Comparison of ENCODE assay signal across 2 cellular contexts in the genomic region with DNA sequence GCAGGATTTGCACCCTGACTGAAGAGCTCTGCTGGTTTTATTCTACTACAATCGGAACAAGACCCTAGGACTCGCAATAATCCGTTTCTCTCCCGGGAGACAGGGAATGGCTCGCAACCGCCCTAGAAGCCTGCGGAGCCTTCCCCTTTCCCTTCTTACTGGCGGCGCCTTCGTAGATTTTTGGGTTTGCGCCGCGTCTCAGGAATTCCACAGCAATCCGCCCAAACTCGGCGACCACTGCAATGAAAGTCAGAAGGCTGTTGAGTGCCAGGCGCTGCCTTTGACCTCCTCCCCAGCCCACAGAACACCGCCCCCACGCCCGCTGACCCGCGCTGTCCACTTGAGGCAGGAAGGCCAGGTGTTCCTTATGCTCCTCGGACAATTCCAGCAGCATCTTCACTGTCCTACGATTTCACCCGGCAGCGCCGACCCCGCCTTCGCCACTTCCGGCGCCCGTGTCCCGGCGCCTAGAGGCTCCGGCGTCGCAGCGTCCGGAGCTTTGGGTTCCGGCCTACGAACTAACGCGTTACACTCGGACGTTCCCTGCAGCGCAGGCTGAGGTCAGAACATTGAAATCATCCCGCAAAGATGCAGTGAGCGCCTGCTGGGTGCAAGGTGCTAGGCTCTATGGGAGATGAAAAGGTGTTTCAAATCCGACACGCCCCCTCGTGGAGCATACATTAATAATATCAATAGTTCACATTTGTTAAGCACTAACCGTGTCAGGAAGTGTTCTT.
TF ChIP-seq lines count a peak whose summit lies in the region.

A gene (minus strand): TSS at position 439 of the 737 bp plus-strand sequence. CDS start 45 bp downstream, at position 394.

TF ChIP-seq in HEK293T, 16 proteins besides CTCF, POLR2A, EP300 and RAD21 (continued from another document):
- TF ChIP-seq, protein P1, sequence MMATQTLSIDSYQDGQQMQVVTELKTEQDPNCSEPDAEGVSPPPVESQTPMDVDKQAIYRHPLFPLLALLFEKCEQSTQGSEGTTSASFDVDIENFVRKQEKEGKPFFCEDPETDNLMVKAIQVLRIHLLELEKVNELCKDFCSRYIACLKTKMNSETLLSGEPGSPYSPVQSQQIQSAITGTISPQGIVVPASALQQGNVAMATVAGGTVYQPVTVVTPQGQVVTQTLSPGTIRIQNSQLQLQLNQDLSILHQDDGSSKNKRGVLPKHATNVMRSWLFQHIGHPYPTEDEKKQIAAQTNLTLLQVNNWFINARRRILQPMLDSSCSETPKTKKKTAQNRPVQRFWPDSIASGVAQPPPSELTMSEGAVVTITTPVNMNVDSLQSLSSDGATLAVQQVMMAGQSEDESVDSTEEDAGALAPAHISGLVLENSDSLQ (IDR thresholded peaks at IDR 0.05): no peak
- TF ChIP-seq ARNT (IDR thresholded peaks at IDR 0.05): peak; percentile 49; the same call in 1 of the 2 replicates

TF ChIP-seq in SK-N-SH, 30 proteins besides CTCF, POLR2A, EP300 and RAD21 (continued from another document):
- TF ChIP-seq RFX5 (IDR thresholded peaks at IDR 0.05; ENCODE audit: low read length) (peak; percentile 61; the same call in 1 of the 2 replicates), SMC3 (IDR thresholded peaks at IDR 0.05; ENCODE audit: low read depth, low read length) (peak; percentile 41), CHD2 (IDR thresholded peaks at IDR 0.05; ENCODE audit: low read length, partially characterized antibody) (peak; percentile 95), YY1 (IDR thresholded peaks at IDR 0.05; ENCODE audit: low read depth) (peak; percentile 70), MXI1 (IDR thresholded peaks at IDR 0.05; ENCODE audit: low read depth, low read length) (peak; percentile 93), JUND (IDR thresholded peaks at IDR 0.05) (no peak; the same call in 1 of the 2 replicates), GATA2 (CRISPR knock-in tag; IDR thresholded peaks at IDR 0.05) (peak; percentile 26; the same call in 1 of the 2 replicates), RCOR1 (IDR thresholded peaks at IDR 0.05; ENCODE audit: low read length) (peak; percentile 78), POLR2AphosphoS5 (IDR thresholded peaks at IDR 0.05; ENCODE audit: low read depth, low read length) (peak; percentile 92), ELF1 (IDR thresholded peaks at IDR 0.05) (peak; percentile 64; the same call in 1 of the 2 replicates), FOXJ3 (CRISPR knock-in tag; IDR thresholded peaks at IDR 0.05) (no peak), RXRA (IDR thresholded peaks at IDR 0.05; ENCODE audit: borderline replicate concordance, low read depth) (no peak), FOXM1 (IDR thresholded peaks at IDR 0.05; ENCODE audit: low read depth) (no peak), FOSL2 (IDR thresholded peaks at IDR 0.05; ENCODE audit: borderline replicate concordance, low read depth) (no peak; the same call in 1 of the 2 replicates), EZH2phosphoT487 (IDR thresholded peaks at IDR 0.05; ENCODE audit: borderline replicate concordance, low read depth) (no peak), NRF1 (IDR thresholded peaks at IDR 0.05; ENCODE audit: low read depth, low read length) (0 out of 2 replicates have a peak, but pooled peaks have one; percentile 10), TCF12 (IDR thresholded peaks at IDR 0.05) (peak; percentile 47; the same call in 1 of the 2 replicates), GABPA (IDR thresholded peaks at IDR 0.05; ENCODE audit: low read depth) (peak; percentile 94), TEAD4 (IDR thresholded peaks at IDR 0.05; ENCODE audit: borderline replicate concordance, insufficient read depth) (no peak; the same call in 1 of the 2 replicates)
- TF ChIP-seq, protein P2, sequence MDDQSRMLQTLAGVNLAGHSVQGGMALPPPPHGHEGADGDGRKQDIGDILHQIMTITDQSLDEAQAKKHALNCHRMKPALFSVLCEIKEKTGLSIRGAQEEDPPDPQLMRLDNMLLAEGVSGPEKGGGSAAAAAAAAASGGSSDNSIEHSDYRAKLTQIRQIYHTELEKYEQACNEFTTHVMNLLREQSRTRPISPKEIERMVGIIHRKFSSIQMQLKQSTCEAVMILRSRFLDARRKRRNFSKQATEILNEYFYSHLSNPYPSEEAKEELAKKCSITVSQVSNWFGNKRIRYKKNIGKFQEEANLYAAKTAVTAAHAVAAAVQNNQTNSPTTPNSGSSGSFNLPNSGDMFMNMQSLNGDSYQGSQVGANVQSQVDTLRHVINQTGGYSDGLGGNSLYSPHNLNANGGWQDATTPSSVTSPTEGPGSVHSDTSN (IDR thresholded peaks at IDR 0.05): 0 out of 2 replicates have a peak, but pooled peaks have one; percentile 40
- TF ChIP-seq, protein P3, sequence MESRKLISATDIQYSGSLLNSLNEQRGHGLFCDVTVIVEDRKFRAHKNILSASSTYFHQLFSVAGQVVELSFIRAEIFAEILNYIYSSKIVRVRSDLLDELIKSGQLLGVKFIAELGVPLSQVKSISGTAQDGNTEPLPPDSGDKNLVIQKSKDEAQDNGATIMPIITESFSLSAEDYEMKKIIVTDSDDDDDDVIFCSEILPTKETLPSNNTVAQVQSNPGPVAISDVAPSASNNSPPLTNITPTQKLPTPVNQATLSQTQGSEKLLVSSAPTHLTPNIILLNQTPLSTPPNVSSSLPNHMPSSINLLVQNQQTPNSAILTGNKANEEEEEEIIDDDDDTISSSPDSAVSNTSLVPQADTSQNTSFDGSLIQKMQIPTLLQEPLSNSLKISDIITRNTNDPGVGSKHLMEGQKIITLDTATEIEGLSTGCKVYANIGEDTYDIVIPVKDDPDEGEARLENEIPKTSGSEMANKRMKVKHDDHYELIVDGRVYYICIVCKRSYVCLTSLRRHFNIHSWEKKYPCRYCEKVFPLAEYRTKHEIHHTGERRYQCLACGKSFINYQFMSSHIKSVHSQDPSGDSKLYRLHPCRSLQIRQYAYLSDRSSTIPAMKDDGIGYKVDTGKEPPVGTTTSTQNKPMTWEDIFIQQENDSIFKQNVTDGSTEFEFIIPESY (IDR thresholded peaks at IDR 0.05; ENCODE audit: borderline replicate concordance, low read depth): peak; percentile 48; the same call in 1 of the 2 replicates
- TF ChIP-seq, protein P4, sequence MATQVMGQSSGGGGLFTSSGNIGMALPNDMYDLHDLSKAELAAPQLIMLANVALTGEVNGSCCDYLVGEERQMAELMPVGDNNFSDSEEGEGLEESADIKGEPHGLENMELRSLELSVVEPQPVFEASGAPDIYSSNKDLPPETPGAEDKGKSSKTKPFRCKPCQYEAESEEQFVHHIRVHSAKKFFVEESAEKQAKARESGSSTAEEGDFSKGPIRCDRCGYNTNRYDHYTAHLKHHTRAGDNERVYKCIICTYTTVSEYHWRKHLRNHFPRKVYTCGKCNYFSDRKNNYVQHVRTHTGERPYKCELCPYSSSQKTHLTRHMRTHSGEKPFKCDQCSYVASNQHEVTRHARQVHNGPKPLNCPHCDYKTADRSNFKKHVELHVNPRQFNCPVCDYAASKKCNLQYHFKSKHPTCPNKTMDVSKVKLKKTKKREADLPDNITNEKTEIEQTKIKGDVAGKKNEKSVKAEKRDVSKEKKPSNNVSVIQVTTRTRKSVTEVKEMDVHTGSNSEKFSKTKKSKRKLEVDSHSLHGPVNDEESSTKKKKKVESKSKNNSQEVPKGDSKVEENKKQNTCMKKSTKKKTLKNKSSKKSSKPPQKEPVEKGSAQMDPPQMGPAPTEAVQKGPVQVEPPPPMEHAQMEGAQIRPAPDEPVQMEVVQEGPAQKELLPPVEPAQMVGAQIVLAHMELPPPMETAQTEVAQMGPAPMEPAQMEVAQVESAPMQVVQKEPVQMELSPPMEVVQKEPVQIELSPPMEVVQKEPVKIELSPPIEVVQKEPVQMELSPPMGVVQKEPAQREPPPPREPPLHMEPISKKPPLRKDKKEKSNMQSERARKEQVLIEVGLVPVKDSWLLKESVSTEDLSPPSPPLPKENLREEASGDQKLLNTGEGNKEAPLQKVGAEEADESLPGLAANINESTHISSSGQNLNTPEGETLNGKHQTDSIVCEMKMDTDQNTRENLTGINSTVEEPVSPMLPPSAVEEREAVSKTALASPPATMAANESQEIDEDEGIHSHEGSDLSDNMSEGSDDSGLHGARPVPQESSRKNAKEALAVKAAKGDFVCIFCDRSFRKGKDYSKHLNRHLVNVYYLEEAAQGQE (IDR thresholded peaks at IDR 0.05; ENCODE audit: low read depth, low read length): peak; percentile 79
- TF ChIP-seq, protein P5, sequence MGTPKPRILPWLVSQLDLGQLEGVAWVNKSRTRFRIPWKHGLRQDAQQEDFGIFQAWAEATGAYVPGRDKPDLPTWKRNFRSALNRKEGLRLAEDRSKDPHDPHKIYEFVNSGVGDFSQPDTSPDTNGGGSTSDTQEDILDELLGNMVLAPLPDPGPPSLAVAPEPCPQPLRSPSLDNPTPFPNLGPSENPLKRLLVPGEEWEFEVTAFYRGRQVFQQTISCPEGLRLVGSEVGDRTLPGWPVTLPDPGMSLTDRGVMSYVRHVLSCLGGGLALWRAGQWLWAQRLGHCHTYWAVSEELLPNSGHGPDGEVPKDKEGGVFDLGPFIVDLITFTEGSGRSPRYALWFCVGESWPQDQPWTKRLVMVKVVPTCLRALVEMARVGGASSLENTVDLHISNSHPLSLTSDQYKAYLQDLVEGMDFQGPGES (IDR thresholded peaks at IDR 0.05; ENCODE audit: low read depth, low read length): no peak; the same call in 1 of the 2 replicates
- TF ChIP-seq, protein P6, sequence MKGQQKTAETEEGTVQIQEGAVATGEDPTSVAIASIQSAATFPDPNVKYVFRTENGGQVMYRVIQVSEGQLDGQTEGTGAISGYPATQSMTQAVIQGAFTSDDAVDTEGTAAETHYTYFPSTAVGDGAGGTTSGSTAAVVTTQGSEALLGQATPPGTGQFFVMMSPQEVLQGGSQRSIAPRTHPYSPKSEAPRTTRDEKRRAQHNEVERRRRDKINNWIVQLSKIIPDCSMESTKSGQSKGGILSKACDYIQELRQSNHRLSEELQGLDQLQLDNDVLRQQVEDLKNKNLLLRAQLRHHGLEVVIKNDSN (IDR thresholded peaks at IDR 0.05; ENCODE audit: borderline replicate concordance, low read depth): no peak
